15 cellular contexts compared by ENCODE assay signal in genomic region chr3:139320551-139321309, GRCh38. TPM values are rescaled to one million over a fixed set of nuclear protein-coding genes. Genes with fewer than 3 reads are reported as not detected.
DNase-seq lines count a peak whose midpoint lies in the region; ATAC-seq, FAIRE-seq and TF ChIP-seq lines count a peak whose summit lies in the region.
"Had no signal": no experiment of that assay in that cellular context is flagged by ENCODE, and none has a peak within 500 bp of the region (broad histone marks: within the 10 kb centered on the region; RNA-seq: fewer than 3 reads in every experiment).

No MANE protein-coding gene starts in this region.

- H3K4me3 ChIP-seq in Panc1 (ENCODE audit: low read depth in 2 of 2, low read length in 2 of 2) (no peak overlapping the region), H1 (ENCODE audit: extremely low read depth in 1 of 4, insufficient read depth in 2 of 4, low read depth in 3 of 4, low read length in 4 of 4) (no peak overlapping the region), trophoblast cell (ENCODE audit: low read depth, low read length) (no peak overlapping the region)
- H3K4me3 ChIP-seq: A549 had no signal

- TF ChIP-seq CTCF in HFFc6 (IDR thresholded peaks at IDR 0.05) = no peak
- TF ChIP-seq CTCF in Panc1 (IDR thresholded peaks at IDR 0.05) = no peak
- no peak for TF ChIP-seq CTCF in H1 (IDR thresholded peaks at IDR 0.05; ENCODE audit: control extremely low read depth in 1 of 3, insufficient read depth in 1 of 3, low read depth in 1 of 3, low read length in 3 of 3)

- no peaks in the 10 kb centered on the region for H3K79me1 ChIP-seq in H1 (ENCODE audit: low read depth, low read length)
- no peaks in the 10 kb centered on the region for H3K79me1 ChIP-seq in trophoblast cell (ENCODE audit: low read length)

- H3K4me3 Mint-ChIP-seq in HFFc6 = no peak overlapping the region
- H3K4me3 Mint-ChIP-seq: CD8-positive, alpha-beta T cell; IgD-negative memory B cell had no signal

- TF ChIP-seq EP300 in H1 (IDR thresholded peaks at IDR 0.05; ENCODE audit: borderline replicate concordance in 1 of 2, low read depth in 2 of 2, low read length in 2 of 2) = no peak

- H3K27me3 Mint-ChIP-seq in HFFc6 (ENCODE audit: insufficient read depth) = peaks cover 7% of the 10 kb centered on the region

- H3K27ac ChIP-seq in Panc1 (ENCODE audit: low read length) (peak overlapping the region; percentile 49; the same call in 1 of the 2 replicates), H1 (ENCODE audit: low read depth, low read length) (no peak overlapping the region), trophoblast cell (ENCODE audit: low read depth, low read length) (no peak overlapping the region)
- H3K27ac ChIP-seq: C4-2B had no signal

- H2BK5ac ChIP-seq in H1 (ENCODE audit: low read depth, low read length) = no peak overlapping the region
- no peak overlapping the region for H2BK5ac ChIP-seq in trophoblast cell (ENCODE audit: low read depth, low read length, poor library complexity)

- no peaks in the 10 kb centered on the region for H3K9me3 ChIP-seq in Panc1 (ENCODE audit: control insufficient read depth, insufficient read depth, low read depth, low read length)
- no peaks in the 10 kb centered on the region for H3K9me3 ChIP-seq in H1 (ENCODE audit: insufficient read depth in 2 of 2, low read depth in 1 of 2, low read length in 1 of 2)
- no peaks in the 10 kb centered on the region for H3K9me3 ChIP-seq in trophoblast cell (ENCODE audit: insufficient read depth, low read depth, low read length)
- H3K9me3 ChIP-seq: A549, BE2C had no signal

- no TSS peak for BruUV-seq in Panc1 (replicated peaks; lab: Mats Ljungman, UMichigan)

- H3K56ac ChIP-seq in H1 (replicated peaks; ENCODE audit: insufficient read length, low read depth, low read length) = no peak overlapping the region

- POLR2A ChIA-PET in Panc1 (lab: Charles Lee) (no interaction called here), H1 (lab: Charles Lee; ENCODE audit: partially characterized antibody) (no interaction called here)

- no peak for TF ChIP-seq POLR2A in H1 (IDR thresholded peaks at IDR 0.05; ENCODE audit: control extremely low read depth in 1 of 2, low read depth in 2 of 2, low read length in 2 of 2)

- H2AK5ac ChIP-seq in H1 (ENCODE audit: low read depth, low read length) (no peak overlapping the region), trophoblast cell (ENCODE audit: low read length) (no peak overlapping the region)

- H3K4me1 Mint-ChIP-seq in HFFc6 (ENCODE audit: low read depth) = peaks cover 57% of the 10 kb centered on the region

- H2BK12ac ChIP-seq in H1 (ENCODE audit: low read depth, low read length) (no peak overlapping the region), trophoblast cell (ENCODE audit: low read length) (no peak overlapping the region)

- H4K8ac ChIP-seq in H1 (ENCODE audit: extremely low read depth, insufficient read depth, low read length) = peak overlapping the region; percentile 58; the same call in 1 of the 2 replicates
- H4K8ac ChIP-seq in trophoblast cell (ENCODE audit: low read depth, low read length) = no peak overlapping the region

- peak overlapping the region; percentile 5; the same call in 1 of the 2 replicates for H2BK15ac ChIP-seq in H1 (ENCODE audit: low read length)

- H3K18ac ChIP-seq in H1 (ENCODE audit: extremely low read depth, low read length) (no peak overlapping the region), trophoblast cell (ENCODE audit: low read length) (no peak overlapping the region)

- H3K9me3 Mint-ChIP-seq in HFFc6 = no peaks in the 10 kb centered on the region
- H3K9me3 Mint-ChIP-seq: CD8-positive, alpha-beta T cell; IgD-negative memory B cell had no signal

- no peak overlapping the region for H4K91ac ChIP-seq in H1 (replicated peaks; ENCODE audit: insufficient read length, low read length)
- no peak overlapping the region for H4K91ac ChIP-seq in trophoblast cell (ENCODE audit: low read depth, low read length)

- H3K4ac ChIP-seq in H1 (replicated peaks; ENCODE audit: insufficient read length, low read depth, low read length) (no peak overlapping the region), trophoblast cell (ENCODE audit: low read depth, low read length) (no peak overlapping the region)

- no peak for FAIRE-seq in H1 (lab: Jason Lieb, UNC)
- no peak for FAIRE-seq in GM19239 (lab: Jason Lieb, UNC)
- no peak for FAIRE-seq in frontal cortex (lab: Jason Lieb, UNC)
- FAIRE-seq: A549, GM12892 had no signal

- H3K4me1 ChIP-seq in Panc1 (ENCODE audit: control insufficient read depth, insufficient read depth, low read length) = peaks cover 5% of the 10 kb centered on the region; the same call in 1 of the 2 replicates
- H3K4me1 ChIP-seq in H1 (replicated peaks in 1 of 4; ENCODE audit: control insufficient read depth in 3 of 4, insufficient read depth in 4 of 4, low read length in 3 of 4) = peaks cover 0 to 2% (median 0%) of the 10 kb centered on the region in 4 experiments; a peak in 2 of 7 replicates
- peaks cover 4 to 5% of the 10 kb centered on the region in 2 experiments for H3K4me1 ChIP-seq in trophoblast cell (ENCODE audit: control insufficient read depth in 1 of 2, insufficient read depth in 2 of 2, low read length in 2 of 2)

- H3K4me2 ChIP-seq in H1 (ENCODE audit: insufficient read depth in 1 of 2, low read depth in 2 of 2, low read length in 2 of 2) = no peak overlapping the region
- H3K4me2 ChIP-seq in trophoblast cell (ENCODE audit: low read length) = no peak overlapping the region
- H3K4me2 ChIP-seq: A549 had no signal

- intact Hi-C loops in Panc1 (cut with micrococcal nuclease; ENCODE audit: unreplicated experiment) = no loop called here

- H3K9ac ChIP-seq in H1 (replicated peaks in 1 of 4; ENCODE audit: extremely low read depth in 1 of 4, low read depth in 3 of 4, low read length in 3 of 4) (no peak overlapping the region), trophoblast cell (ENCODE audit: low read length) (peak overlapping the region; percentile 14)

- CTCF ChIA-PET in Panc1 (lab: Charles Lee) = no interaction called here
- CTCF ChIA-PET in H1 (lab: Charles Lee; ENCODE audit: partially characterized antibody) = interaction anchor here (0.8 to 6.9 kb wide), 9 partner anchors 9 to 341 kb away, joined by 3 to 58 read pairs (median 6); no protein-coding TSS in a partner anchor

- H3K23me2 ChIP-seq in H1 (ENCODE audit: low read depth, low read length) = no peaks in the 10 kb centered on the region; the same call in 1 of the 2 replicates

- no peak overlapping the region for H2BK20ac ChIP-seq in H1 (ENCODE audit: low read length)

- H3K36me3 Mint-ChIP-seq in HFFc6 (ENCODE audit: low read depth) = peaks cover 10% of the 10 kb centered on the region
- H3K36me3 Mint-ChIP-seq: CD8-positive, alpha-beta T cell; IgD-negative memory B cell had no signal

- H4K5ac ChIP-seq in H1 (ENCODE audit: insufficient read length, low read depth, low read length) = no peak overlapping the region

- H4K20me1 ChIP-seq in H1 (replicated peaks in 1 of 2; ENCODE audit: control insufficient read depth in 1 of 2, insufficient read depth in 2 of 2, low read length in 2 of 2) = no peaks in the 10 kb centered on the region

- no peak overlapping the region for H2BK120ac ChIP-seq in H1 (replicated peaks; ENCODE audit: low read depth, low read length)
- no peak overlapping the region for H2BK120ac ChIP-seq in trophoblast cell (ENCODE audit: insufficient read depth, low read length, poor library complexity)

- 95% methylated on average over 8 of the region's 8 CpGs; no CpG with 5 or more reads in 1 of the 2 experiments for WGBS in H1 (ENCODE audit: extremely low coverage in 1 of 2, insufficient coverage in 1 of 2, insufficient read length in 1 of 2, insufficient replicate concordance in 2 of 2, low coverage in 1 of 2, low lambda C conversion rate in 2 of 2, missing lambda C conversion rate in 1 of 2), 2 experiments
- no CpG with 5 or more reads among the region's 8 CpGs for WGBS in trophoblast cell (ENCODE audit: extremely low coverage, insufficient coverage, insufficient read length)

- TF ChIP-seq RAD21 in H1 (IDR thresholded peaks at IDR 0.05 in 1 of 2, conservative IDR thresholded peaks at IDR 0.05 in 1 of 2; ENCODE audit: low read depth in 2 of 2, low read length in 2 of 2) = no peak

- H3K79me2 ChIP-seq in H1 (ENCODE audit: control insufficient read depth in 1 of 2, insufficient read depth in 2 of 2, low read length in 2 of 2) (no peaks in the 10 kb centered on the region), trophoblast cell (ENCODE audit: control insufficient read depth, insufficient read depth, low read length, poor library complexity) (no peaks in the 10 kb centered on the region)

- H2AFZ ChIP-seq in H1 (ENCODE audit: low read length) = peak overlapping the region; percentile 66; the same call in 1 of the 2 replicates
- H2AFZ ChIP-seq in trophoblast cell (ENCODE audit: insufficient read depth, low read length, poor library complexity) = no peak overlapping the region

- H3K23ac ChIP-seq in H1 (ENCODE audit: insufficient read length) (no peak overlapping the region), trophoblast cell (ENCODE audit: low read length) (no peak overlapping the region)

- ATAC-seq in Panc1 (no peak), SK-N-SH treated with all-trans-retinoic acid at 6 μM for 48 hours (no peak)
- ATAC-seq: CD8-positive, alpha-beta T cell had no signal

- no peaks in the 10 kb centered on the region for H3K27me3 ChIP-seq in Panc1 (ENCODE audit: control insufficient read depth, insufficient read depth, low read length)
- no peaks in the 10 kb centered on the region for H3K27me3 ChIP-seq in H1 (replicated peaks in 1 of 4; ENCODE audit: control insufficient read depth in 3 of 4, extremely low read depth in 1 of 4, insufficient read depth in 3 of 4, low read length in 3 of 4)
- H3K27me3 ChIP-seq in trophoblast cell (ENCODE audit: insufficient read depth, low read length) = no peaks in the 10 kb centered on the region
- H3K27me3 ChIP-seq: BE2C had no signal

- no peak for DNase-seq in HFFc6
- no peak for DNase-seq in Panc1 (ENCODE audit: low read depth, low spot score)
- DNase-seq in H1 (ENCODE audit: low read depth in 1 of 2, low spot score in 2 of 2) = no peak
- DNase-seq in trophoblast cell = no peak
- DNase-seq in GM19239 (ENCODE audit: insufficient read length, low spot score) = no peak
- DNase-seq in frontal cortex (ENCODE audit: low spot score in 2 of 2) = no peak
- DNase-seq: CD8-positive, alpha-beta T cell; DND-41; GDM1 had no signal

- H3K14ac ChIP-seq in H1 (ENCODE audit: insufficient read length) (no peak overlapping the region), trophoblast cell (ENCODE audit: low read length) (no peak overlapping the region)

- H3K36me3 ChIP-seq in Panc1 (ENCODE audit: control insufficient read depth, insufficient read depth, low read length) (no peaks in the 10 kb centered on the region), H1 (ENCODE audit: control insufficient read depth in 2 of 4, insufficient read depth in 4 of 4, low read length in 3 of 4) (no peaks in the 10 kb centered on the region), trophoblast cell (ENCODE audit: control insufficient read depth in 1 of 2, insufficient read depth in 2 of 2, low read length in 2 of 2) (no peaks in the 10 kb centered on the region)
- H3K36me3 ChIP-seq: BE2C had no signal

- in situ Hi-C loops in Panc1 (cut with HindIII; ENCODE audit: low pct_unique_long_range_greater_than_20kb, low sequenced_read_pairs) = no loop called here

- 0 out of 2 replicates have a peak overlapping the region, but pooled peaks have one; percentile 1 for H3K27ac Mint-ChIP-seq in HFFc6
- H3K27ac Mint-ChIP-seq: CD8-positive, alpha-beta T cell; IgD-negative memory B cell had no signal

- H4K12ac ChIP-seq in trophoblast cell (ENCODE audit: low read depth, low read length) = no peak overlapping the region

RNA-seq across cellular contexts. Expression of gene MRPS22, which starts 23.1 kb away (rescaled TPM):
- total RNA-seq in HFFc6 (2021; fragmentation: NEBNext Ultra II Directional; extraction: Animal tissue kit (Norgen Biotek cat#: 25700)) = 10 to 100 TPM; 65.8 to 74.1 (median 71.0) TPM
- 61.9 TPM for total RNA-seq in Panc1 (2021; ENCODE audit: unreplicated experiment)
- polyA plus RNA-seq in Panc1 (2012; ENCODE audit: insufficient read length) = 42.7 TPM
- total RNA-seq in H1 (2021; fragmentation: NEBNext Ultra II Directional; extraction: Animal tissue kit (Norgen Biotek cat#: 25700)) = 45.3 and 45.8 TPM in 2 replicates
- 27.2 and 28.3 TPM in 2 replicates for polyA plus RNA-seq in H1 (2011; rRNA removed)
- polyA plus RNA-seq in H1 (2011; cell fraction: cytosol; rRNA removed) = 41.7 TPM
- 13.3 TPM for polyA plus RNA-seq in H1 (2011; cell fraction: nucleus; rRNA removed)
- polyA plus RNA-seq in H1 (2012, experiment 1 of 2) = 36.8 to 38.8 TPM (median 37.5 TPM) in 4 replicates
- polyA plus RNA-seq in H1 (2012, experiment 2 of 2) = 7.3 TPM
- 41.7 TPM for polyA plus RNA-seq in H1 (2013, experiment 1 of 2)
- polyA plus RNA-seq in H1 (2013, experiment 2 of 2) = 40.3 TPM
- polyA minus RNA-seq in H1 (2011; rRNA and poly(A)+ RNA removed) = 10.7 and 20.1 TPM in 2 replicates
- polyA minus RNA-seq in H1 (2011; cell fraction: cytosol; rRNA and poly(A)+ RNA removed) = 9.1 TPM
- 25.5 TPM for polyA minus RNA-seq in H1 (2011; cell fraction: nucleus; rRNA and poly(A)+ RNA removed)
- 54.2 and 55.0 TPM in 2 replicates for polyA plus RNA-seq in trophoblast cell (2013)
- 71.7 TPM for total RNA-seq in frontal cortex
